1 cellular context compared by ENCODE assay signal in genomic region chr9:127761491-127761904, GRCh38.
TF ChIP-seq lines count a peak whose summit lies in the region.

No MANE protein-coding gene starts in this region.

TF ChIP-seq in HepG2, 621 proteins besides CTCF, POLR2A, EP300 and RAD21:
- no peak for TF ChIP-seq MLXIP (CRISPR knock-in tag; IDR thresholded peaks at IDR 0.05; ENCODE audit: borderline replicate concordance)
- peak; percentile 81 for TF ChIP-seq ZNF768 (CRISPR knock-in tag; IDR thresholded peaks at IDR 0.05)
